ENCODE assay signal across 24 cellular contexts in the genomic region with DNA sequence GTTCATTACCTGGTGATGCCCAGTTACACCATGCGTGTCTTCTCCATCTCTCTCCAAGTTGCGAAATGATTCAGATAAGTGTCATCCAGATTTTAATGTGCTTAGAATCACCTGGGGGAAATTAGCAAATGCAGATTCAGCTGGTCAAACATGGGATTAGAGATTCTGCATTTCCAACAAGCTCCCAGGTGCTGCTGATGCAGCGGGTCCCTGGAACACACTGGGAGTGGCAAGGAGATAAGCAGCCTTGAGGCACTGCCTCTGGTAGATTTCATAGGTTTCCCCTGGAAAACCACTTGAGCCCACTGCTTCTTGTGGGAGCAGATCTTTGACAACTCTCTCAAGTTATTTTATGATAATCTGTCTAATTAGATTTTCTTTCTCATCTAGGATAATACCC.
"Had no signal": no experiment of that assay in that cellular context is flagged by ENCODE, and none has a peak within 500 bp of the region (broad histone marks: within the 10 kb centered on the region; RNA-seq: fewer than 3 reads in every experiment).

No MANE protein-coding gene starts in this region.

- H3K9ac ChIP-seq: SK-N-SH had no signal

- H3K36me3 ChIP-seq: brain microvascular endothelial cell, Peyer's patch, SJCRH30 had no signal

- H3K27me3 ChIP-seq: brain microvascular endothelial cell, Peyer's patch had no signal

- H3K9me3 ChIP-seq: Peyer's patch, SJCRH30, SK-N-SH had no signal

- H3K4me2 ChIP-seq: SK-N-SH had no signal

- H3K27ac Mint-ChIP-seq: activated CD4-positive, alpha-beta memory T cell treated with anti-CD3 and anti-CD28 coated beads, Interleukin-2, amount 10 ng/mL, durations not matched to agents 7 days and 5 days; activated CD4-positive, alpha-beta T cell treated with anti-CD3 and anti-CD28 coated beads for 36 hours; activated naive CD4-positive, alpha-beta T cell treated with anti-CD3 and anti-CD28 coated beads, Interleukin-2, amount 10 ng/mL, durations not matched to agents 7 days and 5 days; activated naive CD8-positive, alpha-beta T cell treated with anti-CD3 and anti-CD28 coated beads for 36 hours; activated T-helper 17 cell treated with anti-CD3 and anti-CD28 coated beads, Interleukin-2, amount 50 U/mL, for 72 hours had no signal

- H3K36me3 Mint-ChIP-seq: activated naive CD4-positive, alpha-beta T cell treated with anti-CD3 and anti-CD28 coated beads, Interleukin-2, amount 10 ng/mL, durations not matched to agents 7 days and 5 days; activated naive CD8-positive, alpha-beta T cell treated with anti-CD3 and anti-CD28 coated beads for 36 hours had no signal

- H3K4me3 Mint-ChIP-seq: activated CD4-positive, alpha-beta memory T cell treated with anti-CD3 and anti-CD28 coated beads, Interleukin-2, amount 10 ng/mL, durations not matched to agents 7 days and 5 days; activated CD4-positive, alpha-beta T cell treated with anti-CD3 and anti-CD28 coated beads for 36 hours; activated naive CD4-positive, alpha-beta T cell treated with anti-CD3 and anti-CD28 coated beads, Interleukin-2, amount 10 ng/mL, durations not matched to agents 7 days and 5 days; activated naive CD8-positive, alpha-beta T cell treated with anti-CD3 and anti-CD28 coated beads for 36 hours; activated T-helper 17 cell treated with anti-CD3 and anti-CD28 coated beads, Interleukin-2, amount 50 U/mL, for 72 hours had no signal

- H3K4me1 Mint-ChIP-seq: activated CD4-positive, alpha-beta T cell treated with anti-CD3 and anti-CD28 coated beads for 36 hours; activated naive CD4-positive, alpha-beta T cell treated with anti-CD3 and anti-CD28 coated beads, Interleukin-2, amount 10 ng/mL, durations not matched to agents 7 days and 5 days; activated T-helper 17 cell treated with anti-CD3 and anti-CD28 coated beads, Interleukin-2, amount 50 U/mL, for 72 hours had no signal

- H3K27ac ChIP-seq: brain microvascular endothelial cell, Peyer's patch, RWPE1, SJCRH30, VCaP had no signal

- H3K4me1 ChIP-seq: Peyer's patch, SJCRH30 had no signal

- ATAC-seq: activated CD4-positive, alpha-beta T cell treated with anti-CD3 and anti-CD28 coated beads for 36 hours; activated T-helper 17 cell treated with anti-CD3 and anti-CD28 coated beads, Interleukin-2, amount 50 U/mL, for 72 hours had no signal

- H3K9me3 Mint-ChIP-seq: activated CD4-positive, alpha-beta memory T cell treated with anti-CD3 and anti-CD28 coated beads, Interleukin-2, amount 10 ng/mL, durations not matched to agents 7 days and 5 days; activated naive CD4-positive, alpha-beta T cell treated with anti-CD3 and anti-CD28 coated beads, Interleukin-2, amount 10 ng/mL, durations not matched to agents 7 days and 5 days; activated naive CD8-positive, alpha-beta T cell treated with anti-CD3 and anti-CD28 coated beads for 36 hours; activated T-helper 17 cell treated with anti-CD3 and anti-CD28 coated beads, Interleukin-2, amount 50 U/mL, for 72 hours had no signal

- H3K9me2 ChIP-seq: SK-N-SH had no signal

- DNase-seq: activated CD4-positive, alpha-beta memory T cell treated with anti-CD3 and anti-CD28 coated beads, Interleukin-2, amount 10 ng/mL, durations not matched to agents 7 days and 5 days; activated CD4-positive, alpha-beta T cell treated with anti-CD3 and anti-CD28 coated beads for 36 hours; activated CD4-positive, alpha-beta T cell treated with anti-CD3 and anti-CD28 coated beads, Interleukin-2, amount 50 U/mL, for 1 hour; activated gamma-delta T cell; activated naive CD4-positive, alpha-beta T cell treated with anti-CD3 and anti-CD28 coated beads, Interleukin-2, amount 10 ng/mL, durations not matched to agents 7 days and 5 days; activated naive CD8-positive, alpha-beta T cell treated with anti-CD3 and anti-CD28 coated beads for 36 hours; activated T-cell treated with anti-CD3 and anti-CD28 coated beads for 4 hours; activated T-cell treated with anti-CD3 and anti-CD28 coated beads, Interleukin-2, amount 50 U/mL, for 48 hours; brain microvascular endothelial cell; cerebellar nuclear complex; Karpas-422; MM.1S; NCI-H1694 treated with DMSO at 0.1 percent for 48 hours; NCI-H2029 treated with DMSO at 0.1 percent for 48 hours; NCI-H446; NCI-H524; Peyer's patch; Right ventricle myocardium superior; SJCRH30; SK-N-SH; T-helper 1 cell had no signal

- H3K4me3 ChIP-seq: Peyer's patch, SJCRH30 had no signal
